ENCODE assay signal across 8 cellular contexts in genomic region chr11:34105957-34106504, GRCh38. TPM values are rescaled to one million over a fixed set of nuclear protein-coding genes. Genes with fewer than 3 reads are reported as not detected.
DNase-seq lines count a peak whose midpoint lies in the region; ATAC-seq, FAIRE-seq and TF ChIP-seq lines count a peak whose summit lies in the region.

No MANE protein-coding gene starts in this region.

- peak; percentile 17 for DNase-seq in NCI-H345 treated with DMSO at 0.1 percent for 48 hours (lab: John Stamatoyannopoulos, UW; ENCODE audit: unreplicated experiment)
- DNase-seq in NCI-H345 (lab: John Stamatoyannopoulos, UW): no peak
- DNase-seq in Panc1 (ENCODE audit: low read depth, low spot score): peak; percentile 0
- no peak for DNase-seq in endothelial cell (ENCODE audit: low spot score)
- DNase-seq in GM12892 (ENCODE audit: insufficient read length): no peak
- DNase-seq in central memory CD4-positive, alpha-beta T cell: no peak
- no peak for DNase-seq in SK-N-DZ (ENCODE audit: low spot score)

- intact Hi-C loops in Panc1 (cut with micrococcal nuclease; ENCODE audit: unreplicated experiment): no loop called here

- no peaks in the 10 kb centered on the region for H3K9me3 Mint-ChIP-seq in endothelial cell (ENCODE audit: unreplicated experiment)

- TF ChIP-seq CTCF in Panc1 (IDR thresholded peaks at IDR 0.05) (no peak), endothelial cell (IDR thresholded peaks at IDR 0.05; ENCODE audit: unreplicated experiment) (no peak)

- in situ Hi-C loops in Panc1 (cut with HindIII; ENCODE audit: low pct_unique_long_range_greater_than_20kb, low sequenced_read_pairs): no loop called here

- H3K27ac Mint-ChIP-seq in endothelial cell (ENCODE audit: unreplicated experiment): peak overlapping the region; percentile 90

- H3K4me1 ChIP-seq in Panc1 (ENCODE audit: control insufficient read depth, insufficient read depth, low read length) (peaks cover 21% of the 10 kb centered on the region), neuron (ENCODE audit: insufficient read depth, low read length) (peaks cover 12% of the 10 kb centered on the region)

- peaks cover 30% of the 10 kb centered on the region for H3K4me1 Mint-ChIP-seq in endothelial cell (ENCODE audit: unreplicated experiment)

- no peak; the same call in 1 of the 2 replicates for ATAC-seq in Panc1

- H3K27me3 Mint-ChIP-seq in endothelial cell (ENCODE audit: unreplicated experiment): peaks cover 7% of the 10 kb centered on the region

- H3K27me3 ChIP-seq in Panc1 (ENCODE audit: control insufficient read depth, insufficient read depth, low read length): no peaks in the 10 kb centered on the region
- no peaks in the 10 kb centered on the region for H3K27me3 ChIP-seq in neuron (ENCODE audit: insufficient read depth, low read length)

- H3K4me3 ChIP-seq in Panc1 (ENCODE audit: low read depth in 2 of 2, low read length in 2 of 2) (peak overlapping the region; percentile 75 to 93), neuron (ENCODE audit: low read length) (peak overlapping the region; percentile 73)

- peak overlapping the region; percentile 94 for H3K4me3 Mint-ChIP-seq in endothelial cell (ENCODE audit: unreplicated experiment)

- no peak for TF ChIP-seq POLR2A in GM12892 (IDR thresholded peaks at IDR 0.05; ENCODE audit: low read depth, low read length)

- no peak for FAIRE-seq in GM12892 (lab: Jason Lieb, UNC)

- CTCF ChIA-PET in Panc1 (lab: Charles Lee): interaction anchor here (1.6 kb wide), 1 partner anchor 14 kb away, joined by 5 read pairs; no protein-coding TSS in a partner anchor

- H3K36me3 ChIP-seq in Panc1 (ENCODE audit: control insufficient read depth, insufficient read depth, low read length) (peaks cover 41% of the 10 kb centered on the region), neuron (ENCODE audit: insufficient read depth, low read length) (peaks cover 37% of the 10 kb centered on the region)

- H2AFZ ChIP-seq in neuron (ENCODE audit: low read depth, low read length): peak overlapping the region; percentile 6

- peaks cover 14% of the 10 kb centered on the region for H3K36me3 Mint-ChIP-seq in endothelial cell (ENCODE audit: low read depth, unreplicated experiment)

- TSS peak; percentile 55 for BruUV-seq in Panc1 (replicated peaks; lab: Mats Ljungman, UMichigan)

- no peaks in the 10 kb centered on the region for H3K9me3 ChIP-seq in Panc1 (ENCODE audit: control insufficient read depth, insufficient read depth, low read depth, low read length)
- no peaks in the 10 kb centered on the region for H3K9me3 ChIP-seq in neuron (ENCODE audit: low read length)

- POLR2A ChIA-PET in Panc1 (lab: Charles Lee): interaction anchor here (0.7 kb wide), 1 partner anchor 16 kb away, joined by 4 read pairs; no protein-coding TSS in a partner anchor

- peak overlapping the region; percentile 98 for H3K27ac ChIP-seq in Panc1 (ENCODE audit: low read length)

RNA-seq across cellular contexts. Expression of gene NAT10, which starts 0.6 kb away (rescaled TPM):
- total RNA-seq in Panc1 (2021; ENCODE audit: unreplicated experiment) (64.9 TPM), endothelial cell (ENCODE audit: unreplicated experiment) (34.4 TPM)
- 36.5 TPM for polyA plus RNA-seq in Panc1 (2012; ENCODE audit: insufficient read length)
- 49.8 TPM for polyA plus RNA-seq in GM12892 (2012; ENCODE audit: missing spikeins)
- polyA plus RNA-seq in SK-N-DZ (2014; cell fraction: cytosol; rRNA removed): 30.3 and 33.1 TPM in 2 replicates
- polyA plus RNA-seq in SK-N-DZ (2014; cell fraction: nucleus; rRNA removed): 34.8 and 46.8 TPM in 2 replicates

RNA-seq across cellular contexts. Expression of gene CAPRIN1, which starts 54.5 kb away (rescaled TPM):
- total RNA-seq in Panc1 (2021; ENCODE audit: unreplicated experiment) (266 TPM), endothelial cell (ENCODE audit: unreplicated experiment) (257 TPM)
- 155 TPM for polyA plus RNA-seq in Panc1 (2012; ENCODE audit: insufficient read length)
- 139 TPM for polyA plus RNA-seq in GM12892 (2012; ENCODE audit: missing spikeins)
- polyA plus RNA-seq in SK-N-DZ (2014; cell fraction: cytosol; rRNA removed): 153 and 161 TPM in 2 replicates
- polyA plus RNA-seq in SK-N-DZ (2014; cell fraction: nucleus; rRNA removed): 102 and 145 TPM in 2 replicates

Comparison
In these comparisons a context has a peak if more than half of its experiments do, and no peak if none do; other contexts are left out.
1. DNase-seq: peak in NCI-H345 treated with DMSO at 0.1 percent for 48 hours (single experiment) and Panc1 (single experiment); none in NCI-H345 (single experiment), endothelial cell (single experiment), GM12892 (single experiment), central memory CD4-positive, alpha-beta T cell (single experiment) and SK-N-DZ (single experiment).